In genomic region chr4:184474261-184475095, GRCh38 we compare ENCODE assay signal across 1 cellular context.
TF ChIP-seq lines count a peak whose summit lies in the region.

Gene IRF2, minus strand, starts transcription at chr4:184474550. Its CDS starts 45,486 bp downstream, at chr4:184429064.

TF ChIP-seq in HepG2, 621 proteins besides CTCF, POLR2A, EP300 and RAD21 (continued from another document and continues in another):
- no peak for TF ChIP-seq ZBTB40 (IDR thresholded peaks at IDR 0.05)
- TF ChIP-seq ZBTB40 (CRISPR knock-in tag; IDR thresholded peaks at IDR 0.05) = peak; percentile 43; the same call in 1 of the 2 replicates
- TF ChIP-seq ZC3H13 (CRISPR knock-in tag; IDR thresholded peaks at IDR 0.05) = peak; percentile 83
- TF ChIP-seq PRDM15 (CRISPR knock-in tag; IDR thresholded peaks at IDR 0.05) = no peak
- TF ChIP-seq AGO2 (optimal IDR thresholded peaks at IDR 0.05; ENCODE audit: low read depth, low read length) = peak; percentile 73
- peak; percentile 33; the same call in 1 of the 2 replicates for TF ChIP-seq TFAP4 (IDR thresholded peaks at IDR 0.05; ENCODE audit: borderline replicate concordance, low read depth)
- TF ChIP-seq FOXA3 (CRISPR knock-in tag; IDR thresholded peaks at IDR 0.05) = peak; percentile 85
- peak; percentile 25 for TF ChIP-seq ZNF768 (CRISPR knock-in tag; IDR thresholded peaks at IDR 0.05)
- 0 out of 2 replicates have a peak, but pooled peaks have one; percentile 34 for TF ChIP-seq FOXP1 (IDR thresholded peaks at IDR 0.05)
- TF ChIP-seq FOXP1 (CRISPR knock-in tag; IDR thresholded peaks at IDR 0.05) = peak; percentile 68
- peak; percentile 95 for TF ChIP-seq KMT2A (CRISPR knock-in tag; IDR thresholded peaks at IDR 0.05)
- 0 out of 2 replicates have a peak, but pooled peaks have one; percentile 61 for TF ChIP-seq ZNF329 (CRISPR knock-in tag; IDR thresholded peaks at IDR 0.05; ENCODE audit: low read depth)
- no peak; the same call in 1 of the 2 replicates for TF ChIP-seq NCOR1 (IDR thresholded peaks at IDR 0.05; ENCODE audit: borderline replicate concordance, low read length)
- 0 out of 2 replicates have a peak, but pooled peaks have one; percentile 56 for TF ChIP-seq ZNF639 (CRISPR knock-in tag; conservative IDR thresholded peaks at IDR 0.05)
- TF ChIP-seq HIVEP1 (CRISPR knock-in tag; IDR thresholded peaks at IDR 0.05) = peak; percentile 98
- TF ChIP-seq ZNF446 (CRISPR knock-in tag; IDR thresholded peaks at IDR 0.05) = peak; percentile 73; the same call in 1 of the 2 replicates
- no peak for TF ChIP-seq MBNL3 (CRISPR knock-in tag; conservative IDR thresholded peaks at IDR 0.05)
- peak in 1 of 2 experiments; percentile 73; a peak in 1 of 4 replicates for TF ChIP-seq KLF16 (CRISPR knock-in tag; IDR thresholded peaks at IDR 0.05)
- TF ChIP-seq BORCS8-MEF2B (CRISPR knock-in tag; IDR thresholded peaks at IDR 0.05) = peak; percentile 52
- TF ChIP-seq HOXA5 (CRISPR knock-in tag; IDR thresholded peaks at IDR 0.05) = no peak; the same call in 1 of the 2 replicates
- no peak for TF ChIP-seq ARNT (IDR thresholded peaks at IDR 0.05)
- TF ChIP-seq ZNF775 (CRISPR knock-in tag; IDR thresholded peaks at IDR 0.05; ENCODE audit: borderline replicate concordance) = peak; percentile 76; the same call in 1 of the 2 replicates
- peak; percentile 82 for TF ChIP-seq POGZ (CRISPR knock-in tag; IDR thresholded peaks at IDR 0.05)
- TF ChIP-seq ZFY (CRISPR knock-in tag; IDR thresholded peaks at IDR 0.05) = peak; percentile 30
- TF ChIP-seq ZNF441 (CRISPR knock-in tag; IDR thresholded peaks at IDR 0.05; ENCODE audit: borderline replicate concordance) = 0 out of 2 replicates have a peak, but pooled peaks have one; percentile 57
- TF ChIP-seq PBX2 (CRISPR knock-in tag; IDR thresholded peaks at IDR 0.05) = no peak
- TF ChIP-seq NFIB (CRISPR knock-in tag; IDR thresholded peaks at IDR 0.05; ENCODE audit: borderline replicate concordance) = no peak
- TF ChIP-seq FOSL2 (CRISPR knock-in tag; IDR thresholded peaks at IDR 0.05) = peak; percentile 65; the same call in 1 of the 2 replicates
- TF ChIP-seq BRCA1 (CRISPR knock-in tag; IDR thresholded peaks at IDR 0.05) = no peak
- TF ChIP-seq ZNF574 (CRISPR knock-in tag; IDR thresholded peaks at IDR 0.05) = peak; percentile 42; the same call in 1 of the 2 replicates
- peak; percentile 85; the same call in 1 of the 2 replicates for TF ChIP-seq MYPOP (CRISPR knock-in tag; IDR thresholded peaks at IDR 0.05)
- TF ChIP-seq CBFB (CRISPR knock-in tag; IDR thresholded peaks at IDR 0.05) = peak; percentile 51; the same call in 1 of the 2 replicates
- no peak for TF ChIP-seq CBX2 (IDR thresholded peaks at IDR 0.05; ENCODE audit: low read depth, low read length)
- TF ChIP-seq CBX2 (CRISPR knock-in tag; IDR thresholded peaks at IDR 0.05; ENCODE audit: low read depth) = 0 out of 2 replicates have a peak, but pooled peaks have one; percentile 44
- TF ChIP-seq MYC (CRISPR knock-in tag; IDR thresholded peaks at IDR 0.05; ENCODE audit: borderline replicate concordance) = peak; percentile 69
- TF ChIP-seq NFKBIZ (CRISPR knock-in tag; IDR thresholded peaks at IDR 0.05) = peak; percentile 68; the same call in 1 of the 2 replicates
